ENCODE assay signal across 1 cellular context in genomic region chr11:32432565-32433248, GRCh38.
TF ChIP-seq lines count a peak whose summit lies in the region.

No MANE protein-coding gene starts in this region.

TF ChIP-seq in IMR-90, 13 proteins besides CTCF, POLR2A, EP300 and RAD21 (continued from another document):
- no peak for TF ChIP-seq SMC3 (IDR thresholded peaks at IDR 0.05; ENCODE audit: low read depth, low read length)
- TF ChIP-seq CHD1 (IDR thresholded peaks at IDR 0.05; ENCODE audit: low read depth, low read length) = no peak
- no peak for TF ChIP-seq CEBPB (IDR thresholded peaks at IDR 0.05; ENCODE audit: low read depth, low read length)
- no peak for TF ChIP-seq RCOR1 (IDR thresholded peaks at IDR 0.05; ENCODE audit: insufficient replicate concordance, low read length)
- TF ChIP-seq MAFK (IDR thresholded peaks at IDR 0.05; ENCODE audit: low read depth, low read length) = no peak
- TF ChIP-seq RFX5 (IDR thresholded peaks at IDR 0.05; ENCODE audit: low read depth, low read length) = no peak
TF ChIP-seq in IMR-90: peak in this region for 0.
